In the genomic region with DNA sequence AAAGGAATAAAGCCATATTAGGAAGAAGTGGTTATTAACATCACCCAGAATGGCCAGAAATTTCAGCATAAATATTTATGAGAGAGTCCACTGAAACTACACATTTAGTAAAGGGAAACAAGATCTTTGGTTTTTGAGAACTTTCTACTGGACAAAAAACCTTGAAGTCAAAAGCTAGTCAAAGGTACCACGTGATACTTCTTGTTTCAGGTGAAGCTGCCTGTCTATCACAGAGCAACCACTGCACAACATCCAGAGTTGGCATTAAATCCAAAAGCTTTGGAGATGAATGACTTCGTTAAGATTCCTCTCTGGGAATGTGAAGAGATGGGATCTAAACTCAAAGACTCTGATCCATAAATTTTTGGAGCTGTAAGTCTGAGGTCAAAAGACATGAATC, we compare ENCODE assay signal across 31 cellular contexts.
"Had no signal": no experiment of that assay in that cellular context is flagged by ENCODE, and none has a peak within 500 bp of the region (broad histone marks: within the 10 kb centered on the region; RNA-seq: fewer than 3 reads in every experiment).

No MANE protein-coding gene starts in this region.

- H2AFZ ChIP-seq: parathyroid adenoma had no signal

- DNase-seq: activated CD4-positive, alpha-beta T cell treated with anti-CD3 and anti-CD28 coated beads for 1 hour; activated CD8-positive, alpha-beta memory T cell treated with anti-CD3 and anti-CD28 coated beads, Interleukin-2, amount 10 ng/mL, durations not matched to agents 7 days and 5 days; activated CD8-positive, alpha-beta T cell treated with anti-CD3 and anti-CD28 coated beads, Interleukin-2, amount 10 ng/mL, durations not matched to agents 7 days and 5 days; activated naive CD8-positive, alpha-beta T cell treated with anti-CD3 and anti-CD28 coated beads, Interleukin-2, amount 50 U/mL, for 24 hours; activated T-cell treated with anti-CD3 and anti-CD28 coated beads, Interleukin-2, amount 50 U/mL, for 48 hours; amygdala; endodermal cell; foreskin fibroblast; head of caudate nucleus; hippocampal formation; kidney; left colon; naive thymus-derived CD8-positive, alpha-beta T cell; nucleus accumbens; psoas muscle; stimulated activated CD4-positive, alpha-beta T cell treated with anti-CD3 and anti-CD28 coated beads, Interleukin-15, amount 100 ng/mL, for 24 hours; stimulated activated CD4-positive, alpha-beta T cell treated with anti-CD3 and anti-CD28 coated beads, Interleukin-2, amount 100 ng/mL, for 24 hours; stimulated activated naive CD4-positive, alpha-beta T cell; T-helper 2 cell; tibial artery had no signal

- H3K4me3 ChIP-seq: breast epithelium, psoas muscle, suprapubic skin, tibial artery had no signal

- ATAC-seq: activated CD8-positive, alpha-beta memory T cell treated with anti-CD3 and anti-CD28 coated beads, Interleukin-2, amount 10 ng/mL, durations not matched to agents 7 days and 5 days; activated CD8-positive, alpha-beta T cell treated with anti-CD3 and anti-CD28 coated beads, Interleukin-2, amount 10 ng/mL, durations not matched to agents 7 days and 5 days; activated naive CD8-positive, alpha-beta T cell treated with anti-CD3 and anti-CD28 coated beads, Interleukin-2, amount 50 U/mL, for 24 hours; esophagus mucosa; left colon; naive thymus-derived CD8-positive, alpha-beta T cell; psoas muscle; WTC11 had no signal

- H3K27me3 ChIP-seq: breast epithelium, suprapubic skin, tibial artery had no signal

- H3K27ac ChIP-seq: breast epithelium, parathyroid adenoma, psoas muscle, suprapubic skin had no signal

- H3K9ac ChIP-seq: parathyroid adenoma had no signal

- H3K4me1 ChIP-seq: breast epithelium, parathyroid adenoma had no signal

- H3K9me3 ChIP-seq: breast epithelium, psoas muscle, suprapubic skin, tibial artery had no signal

- H3K4me3 Mint-ChIP-seq: activated CD8-positive, alpha-beta memory T cell treated with anti-CD3 and anti-CD28 coated beads, Interleukin-2, amount 10 ng/mL, durations not matched to agents 7 days and 5 days; activated CD8-positive, alpha-beta T cell treated with anti-CD3 and anti-CD28 coated beads, Interleukin-2, amount 10 ng/mL, durations not matched to agents 7 days and 5 days; activated naive CD4-positive, alpha-beta T cell treated with anti-CD3 and anti-CD28 coated beads, Interleukin-2, amount 50 U/mL, for 24 hours; activated naive CD8-positive, alpha-beta T cell treated with anti-CD3 and anti-CD28 coated beads, Interleukin-2, amount 50 U/mL, for 24 hours; central memory CD8-positive, alpha-beta T cell; dendritic cell treated with granulocyte-macrophage colony-stimulating factor and Interleukin-4, amounts not matched to agents 40 ng/mL and 50 ng/mL, for 4 days; endodermal cell; memory B cell; naive thymus-derived CD8-positive, alpha-beta T cell; neural crest cell; WTC11 had no signal

- H3K27ac Mint-ChIP-seq: activated CD8-positive, alpha-beta memory T cell treated with anti-CD3 and anti-CD28 coated beads, Interleukin-2, amount 10 ng/mL, durations not matched to agents 7 days and 5 days; activated CD8-positive, alpha-beta T cell treated with anti-CD3 and anti-CD28 coated beads, Interleukin-2, amount 10 ng/mL, durations not matched to agents 7 days and 5 days; activated naive CD4-positive, alpha-beta T cell treated with anti-CD3 and anti-CD28 coated beads, Interleukin-2, amount 50 U/mL, for 24 hours; activated naive CD8-positive, alpha-beta T cell treated with anti-CD3 and anti-CD28 coated beads, Interleukin-2, amount 50 U/mL, for 24 hours; activated T-helper 2 cell treated with anti-CD3 and anti-CD28 coated beads, Interferon-gamma antibody, Interleukin-2, Interleukin-4, amounts not matched to agents 10 μg/mL and 5 μg/mL and 100 μg/mL, durations not matched to agents 14 hours and 24 hours and 36 hours; dendritic cell treated with granulocyte-macrophage colony-stimulating factor and Interleukin-4, amounts not matched to agents 40 ng/mL and 50 ng/mL, for 4 days; endodermal cell; memory B cell; naive thymus-derived CD8-positive, alpha-beta T cell; WTC11 had no signal

- H3K9me3 Mint-ChIP-seq: activated naive CD4-positive, alpha-beta T cell treated with anti-CD3 and anti-CD28 coated beads, Interleukin-2, amount 50 U/mL, for 24 hours; activated naive CD8-positive, alpha-beta T cell treated with anti-CD3 and anti-CD28 coated beads, Interleukin-2, amount 50 U/mL, for 24 hours; activated T-helper 2 cell treated with anti-CD3 and anti-CD28 coated beads, Interferon-gamma antibody, Interleukin-2, Interleukin-4, amounts not matched to agents 10 μg/mL and 5 μg/mL and 100 μg/mL, durations not matched to agents 14 hours and 24 hours and 36 hours; central memory CD8-positive, alpha-beta T cell; dendritic cell treated with granulocyte-macrophage colony-stimulating factor and Interleukin-4, amounts not matched to agents 40 ng/mL and 50 ng/mL, for 4 days; endodermal cell; memory B cell; neural crest cell; WTC11 had no signal

- H3K36me3 ChIP-seq: breast epithelium, suprapubic skin, tibial artery had no signal

- H3K4me1 Mint-ChIP-seq: activated CD8-positive, alpha-beta memory T cell treated with anti-CD3 and anti-CD28 coated beads, Interleukin-2, amount 10 ng/mL, durations not matched to agents 7 days and 5 days; neural crest cell had no signal

- H3K36me3 Mint-ChIP-seq: activated CD8-positive, alpha-beta memory T cell treated with anti-CD3 and anti-CD28 coated beads, Interleukin-2, amount 10 ng/mL, durations not matched to agents 7 days and 5 days; WTC11 had no signal

- H3K79me2 ChIP-seq: parathyroid adenoma had no signal

- H3K27me3 Mint-ChIP-seq: activated CD8-positive, alpha-beta memory T cell treated with anti-CD3 and anti-CD28 coated beads, Interleukin-2, amount 10 ng/mL, durations not matched to agents 7 days and 5 days; activated naive CD4-positive, alpha-beta T cell treated with anti-CD3 and anti-CD28 coated beads, Interleukin-2, amount 50 U/mL, for 24 hours; activated naive CD8-positive, alpha-beta T cell treated with anti-CD3 and anti-CD28 coated beads, Interleukin-2, amount 50 U/mL, for 24 hours; central memory CD8-positive, alpha-beta T cell; dendritic cell treated with granulocyte-macrophage colony-stimulating factor and Interleukin-4, amounts not matched to agents 40 ng/mL and 50 ng/mL, for 4 days; memory B cell; naive thymus-derived CD8-positive, alpha-beta T cell had no signal
